Comparison of ENCODE assay signal across 26 cellular contexts in genomic region chr18:54327818-54328217, GRCh38. TPM values are rescaled to one million over a fixed set of nuclear protein-coding genes. Genes with fewer than 3 reads are reported as not detected.
DNase-seq lines count a peak whose midpoint lies in the region; ATAC-seq, FAIRE-seq and TF ChIP-seq lines count a peak whose summit lies in the region.
"Had no signal": no experiment of that assay in that cellular context is flagged by ENCODE, and none has a peak within 500 bp of the region (broad histone marks: within the 10 kb centered on the region; RNA-seq: fewer than 3 reads in every experiment).

No MANE protein-coding gene starts in this region.

- in situ Hi-C loops in K562 (cut with MboI) = no loop called here

- H3K9me1 ChIP-seq in K562 (ENCODE audit: control insufficient read depth, insufficient read depth, low read length) = no peaks in the 10 kb centered on the region

- H3K4me3 ChIP-seq in K562 = no peak overlapping the region

- no peak for TF ChIP-seq POLR2A in K562 (conservative IDR thresholded peaks at IDR 0.05)

- no peaks in the 10 kb centered on the region for H3K9me3 ChIP-seq in K562 (replicated peaks; ENCODE audit: control insufficient read depth, insufficient read depth, low read depth, low read length)
- no peaks in the 10 kb centered on the region for H3K9me3 ChIP-seq in T-helper 17 cell (ENCODE audit: control insufficient read depth, low read length, poor library complexity, severe bottlenecking)
- H3K9me3 ChIP-seq: SK-N-SH had no signal

- no peaks in the 10 kb centered on the region for H3K4me1 ChIP-seq in K562 (replicated peaks in 1 of 2; ENCODE audit: control insufficient read depth in 2 of 2, insufficient read depth in 2 of 2, low read length in 2 of 2)

- H3K27ac ChIP-seq in K562 (ENCODE audit: extremely low read depth, low read depth, low read length) = no peak overlapping the region
- H3K27ac ChIP-seq: RWPE1 had no signal

- H3K36me3 Mint-ChIP-seq in HFFc6 (ENCODE audit: low read depth) = no peaks in the 10 kb centered on the region
- no peaks in the 10 kb centered on the region for H3K36me3 Mint-ChIP-seq in T-helper 17 cell (ENCODE audit: low read depth)
- H3K36me3 Mint-ChIP-seq: CD4-positive, CD25-positive, alpha-beta regulatory T cell had no signal

- H3K9ac ChIP-seq in K562 (ENCODE audit: insufficient read depth in 1 of 2, low read depth in 2 of 2, low read length in 2 of 2) = no peak overlapping the region
- H3K9ac ChIP-seq: SK-N-SH had no signal

- POLR2A ChIA-PET in K562 (lab: Yijun Ruan, JAX) = interaction anchor here (0.5 kb wide), 1 partner anchor 494 kb away, joined by 3 read pairs; no protein-coding TSS in a partner anchor

- H4K20me1 ChIP-seq in K562 (replicated peaks; ENCODE audit: control insufficient read depth, insufficient read depth, low read length) = no peaks in the 10 kb centered on the region

- peaks cover 3% of the 10 kb centered on the region; the same call in 1 of the 2 replicates for H3K27me3 Mint-ChIP-seq in HFFc6 (ENCODE audit: insufficient read depth)
- no peaks in the 10 kb centered on the region for H3K27me3 Mint-ChIP-seq in T-helper 17 cell
- H3K27me3 Mint-ChIP-seq: CD4-positive, CD25-positive, alpha-beta regulatory T cell had no signal

- no peaks in the 10 kb centered on the region for H3K27me3 ChIP-seq in K562 (ENCODE audit: control insufficient read depth in 2 of 2, insufficient read depth in 2 of 2, low read length in 2 of 2)

- CTCF ChIA-PET in K562 (lab: Yijun Ruan, JAX; ENCODE audit: low intra/inter-chr PET ratio) = interaction anchor here (0.5 kb wide), 1 partner anchor 105 kb away, joined by 3 read pairs; no protein-coding TSS in a partner anchor

- H3K4me3 Mint-ChIP-seq in HFFc6 = no peak overlapping the region
- H3K4me3 Mint-ChIP-seq in T-helper 17 cell = no peak overlapping the region
- H3K4me3 Mint-ChIP-seq: CD4-positive, CD25-positive, alpha-beta regulatory T cell had no signal

- BruUV-seq in K562 (replicated peaks; lab: Mats Ljungman, UMichigan) = no TSS peak

- no peak for TF ChIP-seq CTCF in K562 (IDR thresholded peaks at IDR 0.05 in 2 of 3, conservative IDR thresholded peaks at IDR 0.05 in 1 of 3; ENCODE audit: insufficient read depth in 2 of 3, low read depth in 1 of 3, low read length in 3 of 3)
- no peak for TF ChIP-seq CTCF in HFFc6 (IDR thresholded peaks at IDR 0.05)

- no peak for FAIRE-seq in K562 (lab: Jason Lieb, UNC)

- H3K36me3 ChIP-seq in K562 (ENCODE audit: control insufficient read depth, insufficient read depth, low read length) = no peaks in the 10 kb centered on the region

- no peak overlapping the region for H3K4me2 ChIP-seq in K562 (ENCODE audit: insufficient read depth, low read length)
- H3K4me2 ChIP-seq: SK-N-SH had no signal

- no peaks in the 10 kb centered on the region for H3K9me3 Mint-ChIP-seq in HFFc6

- TF ChIP-seq RAD21 in K562 (CRISPR knock-in tag; conservative IDR thresholded peaks at IDR 0.05 in 1 of 2, IDR thresholded peaks at IDR 0.05 in 1 of 2) = no peak

- ATAC-seq in K562 (peak; percentile 42; the same call in 2 of the 3 replicates), HG03521 (IDR thresholded peaks at IDR 0.05; ENCODE audit: unreplicated experiment) (no peak), T-helper 17 cell (no peak)

- no peaks in the 10 kb centered on the region; the same call in 1 of the 2 replicates for H3K4me1 Mint-ChIP-seq in HFFc6 (ENCODE audit: low read depth)
- no peaks in the 10 kb centered on the region for H3K4me1 Mint-ChIP-seq in T-helper 17 cell
- H3K4me1 Mint-ChIP-seq: CD4-positive, CD25-positive, alpha-beta regulatory T cell had no signal

- H3K79me2 ChIP-seq in K562 (ENCODE audit: control insufficient read depth, insufficient read depth, low read length) = no peaks in the 10 kb centered on the region

- no peak for TF ChIP-seq EP300 in K562 (IDR thresholded peaks at IDR 0.05; ENCODE audit: low read length)

- no peak overlapping the region for H2AFZ ChIP-seq in K562 (ENCODE audit: low read depth, low read length)

- peak; percentile 32 for DNase-seq in ELR (ENCODE audit: low read depth)
- DNase-seq in MV-4-11 (lab: John Stamatoyannopoulos, UW) = peak; percentile 9
- no peak for DNase-seq in K562 (ENCODE audit: extremely low read depth in 1 of 4, low spot score in 3 of 4)
- peak; percentile 18 for DNase-seq in iris pigment epithelial cell (ENCODE audit: low read depth)
- no peak for DNase-seq in HFFc6
- DNase-seq in T-helper 17 cell = no peak
- DNase-seq: CD4-positive, CD25-positive, alpha-beta regulatory T cell; COR-L47; DMS 273 treated with DMSO at 0.1 percent for 48 hours; DMS79 treated with DMSO at 0.1 percent for 48 hours; GDM1; Kasumi-1; NCI-H1092 treated with DMSO at 0.1 percent for 48 hours; NCI-H146; NCI-H2029; NCI-H2227 treated with DMSO at 0.1 percent for 48 hours; NCI-H510A; NCI-H774; NK-92 treated with Interleukin-12 subunit alpha and Interleukin-12 subunit beta, amount 100 ng/mL, for 24 hours; SIG-M5; SK-N-SH had no signal

- H3K27ac Mint-ChIP-seq in HFFc6 (no peak overlapping the region), T-helper 17 cell (no peak overlapping the region)
- H3K27ac Mint-ChIP-seq: CD4-positive, CD25-positive, alpha-beta regulatory T cell had no signal

- 10% methylated on average over 4 of the region's 4 CpGs for WGBS in K562 (ENCODE audit: insufficient coverage, low coverage, missing lambda C conversion rate)

- intact Hi-C loops in K562 (cut with micrococcal nuclease) = no loop called here

TF ChIP-seq in K562, 482 proteins besides CTCF, POLR2A, EP300 and RAD21 (continues in another document):
- no peak for TF ChIP-seq ZSCAN29 (IDR thresholded peaks at IDR 0.05)

RNA-seq across cellular contexts. Expression of gene STARD6, which starts 29.8 kb away (rescaled TPM):
- not detected in 2 replicates for total RNA-seq in K562 (2011; cell fraction: chromatin; rRNA removed; ENCODE audit: low replicate concordance)
- total RNA-seq in K562 (2011; cell fraction: nucleolus; rRNA removed) = not detected in 2 replicates
- total RNA-seq in K562 (2011; cell fraction: nucleoplasm; rRNA removed) = not detected in 2 replicates
- total RNA-seq in K562 (2014; rRNA removed) = not detected in 2 replicates
- total RNA-seq in K562 (2014; rRNA removed; fragmentation: Illumina TruSeq; extraction: Trizol) = not detected in 2 replicates
- total RNA-seq in K562 (2015; rRNA removed; fragmentation: Illumina TruSeq; extraction: Trizol) = not detected in 2 replicates
- not detected in 2 replicates for total RNA-seq in K562 (2021)
- not detected in 2 replicates for polyA plus RNA-seq in K562 (2011; rRNA removed)
- not detected in 2 replicates for polyA plus RNA-seq in K562 (2011; cell fraction: cytosol; rRNA removed)
- not detected in 2 replicates for polyA plus RNA-seq in K562 (2011; cell fraction: nucleus; rRNA removed)
- 0.10 TPM in 1 of 2 replicates, not detected in the other for polyA plus RNA-seq in K562 (2012)
- polyA plus RNA-seq in K562 (2014; fragmentation: Illumina TruSeq; extraction: Trizol) = not detected in 2 replicates
- under 1 TPM; 0.11 to 0.15 TPM for polyA plus RNA-seq in K562 (2014; fragmentation: Nextera tagmentation; extraction: Ambion mirVana)
- polyA plus RNA-seq in K562 (2014; rRNA removed) = not detected in 2 replicates
- polyA minus RNA-seq in K562 (2011; rRNA and poly(A)+ RNA removed) = not detected in 2 replicates
- not detected in 2 replicates for polyA minus RNA-seq in K562 (2011; cell fraction: cytosol; rRNA and poly(A)+ RNA removed)
- polyA minus RNA-seq in K562 (2011; cell fraction: nucleus; rRNA and poly(A)+ RNA removed) = not detected in 2 replicates
- under 1 TPM in 4 of 6 experiments, not detected in 2; 0.24 to 0.41 (median 0.33) TPM for total RNA-seq in HFFc6 (2021; fragmentation: NEBNext Ultra II Directional; extraction: Animal tissue kit (Norgen Biotek cat#: 25700))
- total RNA-seq in T-helper 17 cell = not detected
- total RNA-seq: CD4-positive, CD25-positive, alpha-beta regulatory T cell; H4; OCI-LY7 had no signal
- polyA plus RNA-seq: BJ, SK-N-SH had no signal

RNA-seq across cellular contexts. Expression of gene C18orf54, which starts 29.9 kb away (rescaled TPM):
- total RNA-seq in K562 (2011; cell fraction: chromatin; rRNA removed; ENCODE audit: low replicate concordance) = 5.3 and 26.8 TPM in 2 replicates
- 2.0 and 2.9 TPM in 2 replicates for total RNA-seq in K562 (2011; cell fraction: nucleolus; rRNA removed)
- total RNA-seq in K562 (2011; cell fraction: nucleoplasm; rRNA removed) = 7.3 and 11.8 TPM in 2 replicates
- total RNA-seq in K562 (2014; rRNA removed) (3.0 and 3.9 TPM in 2 replicates), K562 (2014; rRNA removed; fragmentation: Illumina TruSeq; extraction: Trizol) (5.0 and 5.6 TPM in 2 replicates), K562 (2015; rRNA removed; fragmentation: Illumina TruSeq; extraction: Trizol) (3.8 and 4.3 TPM in 2 replicates), K562 (2021) (8.3 and 8.7 TPM in 2 replicates), T-helper 17 cell (1 to 10 TPM in 1 of 2 donors, under 1 TPM in 1; 0.92 to 1.5 TPM)
- polyA plus RNA-seq in K562 (2011; rRNA removed) (5.0 and 6.3 TPM in 2 replicates), K562 (2014; fragmentation: Illumina TruSeq; extraction: Trizol) (5.1 and 6.7 TPM in 2 replicates), K562 (2014; fragmentation: Nextera tagmentation; extraction: Ambion mirVana) (1 to 10 TPM; 3.2 to 3.9 TPM), K562 (2014; rRNA removed) (2.9 and 3.0 TPM in 2 replicates)
- polyA plus RNA-seq in K562 (2011; cell fraction: cytosol; rRNA removed) = 0.69 and 2.2 TPM in 2 replicates
- 4.1 and 5.6 TPM in 2 replicates for polyA plus RNA-seq in K562 (2011; cell fraction: nucleus; rRNA removed)
- polyA plus RNA-seq in K562 (2012) = 3.7 and 5.5 TPM in 2 replicates
- 8.2 and 9.4 TPM in 2 replicates for polyA minus RNA-seq in K562 (2011; rRNA and poly(A)+ RNA removed)
- polyA minus RNA-seq in K562 (2011; cell fraction: cytosol; rRNA and poly(A)+ RNA removed) = 4.7 and 7.4 TPM in 2 replicates
- 5.7 and 9.4 TPM in 2 replicates for polyA minus RNA-seq in K562 (2011; cell fraction: nucleus; rRNA and poly(A)+ RNA removed)
- 1 to 10 TPM; 4.4 to 9.2 (median 7.8) TPM for total RNA-seq in HFFc6 (2021; fragmentation: NEBNext Ultra II Directional; extraction: Animal tissue kit (Norgen Biotek cat#: 25700))

RNA-seq across cellular contexts. Expression of gene POLI, which starts 58.5 kb away (rescaled TPM):
- 12.9 and 30.6 TPM in 2 replicates for total RNA-seq in K562 (2011; cell fraction: chromatin; rRNA removed; ENCODE audit: low replicate concordance)
- 9.0 and 10.1 TPM in 2 replicates for total RNA-seq in K562 (2011; cell fraction: nucleolus; rRNA removed)
- 19.3 and 24.8 TPM in 2 replicates for total RNA-seq in K562 (2011; cell fraction: nucleoplasm; rRNA removed)
- total RNA-seq in K562 (2014; rRNA removed) (4.4 and 6.0 TPM in 2 replicates), K562 (2014; rRNA removed; fragmentation: Illumina TruSeq; extraction: Trizol) (6.6 and 8.4 TPM in 2 replicates), K562 (2015; rRNA removed; fragmentation: Illumina TruSeq; extraction: Trizol) (5.1 and 7.2 TPM in 2 replicates), K562 (2021) (6.5 and 7.0 TPM in 2 replicates), T-helper 17 cell (10 to 100 TPM; 27.2 to 28.4 TPM)
- polyA plus RNA-seq in K562 (2011; rRNA removed) (13.1 and 13.2 TPM in 2 replicates), K562 (2014; fragmentation: Illumina TruSeq; extraction: Trizol) (5.8 and 6.0 TPM in 2 replicates), K562 (2014; fragmentation: Nextera tagmentation; extraction: Ambion mirVana) (1 to 10 TPM; 3.2 to 4.1 TPM), K562 (2014; rRNA removed) (9.0 and 9.1 TPM in 2 replicates)
- polyA plus RNA-seq in K562 (2011; cell fraction: cytosol; rRNA removed) = 1.5 and 3.1 TPM in 2 replicates
- 17.6 and 21.5 TPM in 2 replicates for polyA plus RNA-seq in K562 (2011; cell fraction: nucleus; rRNA removed)
- 3.4 and 7.9 TPM in 2 replicates for polyA plus RNA-seq in K562 (2012)
- 11.2 and 13.8 TPM in 2 replicates for polyA minus RNA-seq in K562 (2011; rRNA and poly(A)+ RNA removed)
- polyA minus RNA-seq in K562 (2011; cell fraction: cytosol; rRNA and poly(A)+ RNA removed) = 3.9 and 6.5 TPM in 2 replicates
- 15.6 and 24.3 TPM in 2 replicates for polyA minus RNA-seq in K562 (2011; cell fraction: nucleus; rRNA and poly(A)+ RNA removed)
- 10 to 100 TPM; 13.3 to 17.5 (median 15.6) TPM for total RNA-seq in HFFc6 (2021; fragmentation: NEBNext Ultra II Directional; extraction: Animal tissue kit (Norgen Biotek cat#: 25700))

Comparison
In these comparisons a context has a peak if more than half of its experiments do, and no peak if none do; other contexts are left out.
1. DNase-seq: peak in ELR (single experiment), MV-4-11 (single experiment) and iris pigment epithelial cell (single experiment); none in K562 (0 of 4), HFFc6 (single experiment) and T-helper 17 cell (0 of 3).